9 cellular contexts compared by ENCODE assay signal in genomic region chr14:32630701-32631100, GRCh38.
"Had no signal": no experiment of that assay in that cellular context is flagged by ENCODE, and none has a peak within 500 bp of the region (broad histone marks: within the 10 kb centered on the region; RNA-seq: fewer than 3 reads in every experiment).

No MANE protein-coding gene starts in this region.

- DNase-seq: GM23248, GOT3, H7, HFFc6, KBM-7 had no signal

- ATAC-seq: HCT116 had no signal

- H3K4me3 Mint-ChIP-seq: HFFc6, IgD-negative memory B cell had no signal

- H3K27ac ChIP-seq: GM23248, HL-60 had no signal

- H3K9me3 ChIP-seq: HAP-1 had no signal

- H2AFZ ChIP-seq: GM23248 had no signal

- H3K9me3 Mint-ChIP-seq: HFFc6 had no signal

- H3K9ac ChIP-seq: GM23248 had no signal

- H3K36me3 ChIP-seq: HAP-1 had no signal

- H3K27ac Mint-ChIP-seq: HFFc6, IgD-negative memory B cell had no signal

- H3K4me3 ChIP-seq: GM23248, HAP-1 had no signal

- H3K36me3 Mint-ChIP-seq: IgD-negative memory B cell had no signal
